Comparison of ENCODE assay signal across 8 cellular contexts in genomic region chr2:112483047-112483473, GRCh38. TPM values are rescaled to one million over a fixed set of nuclear protein-coding genes. Genes with fewer than 3 reads are reported as not detected.
A peak's percentile ranks its signal among the peaks of the same experiment; 100 is the strongest.
DNase-seq lines count a peak whose midpoint lies in the region; ATAC-seq and TF ChIP-seq lines count a peak whose summit lies in the region.

No MANE protein-coding gene starts in this region.

- 12 to 14% (median 12%) methylated on average over 10 of the region's 10 CpGs for WGBS in psoas muscle, 3 donors

- TF ChIP-seq CTCF in right atrium auricular region (IDR thresholded peaks at IDR 0.05), result no peak
- no peak for TF ChIP-seq CTCF in psoas muscle (IDR thresholded peaks at IDR 0.05)

- H3K27me3 Mint-ChIP-seq in activated naive CD4-positive, alpha-beta T cell treated with anti-CD3 and anti-CD28 coated beads, Interleukin-2, amount 50 U/mL, for 24 hours, result no peaks in the 10 kb centered on the region

- no peaks in the 10 kb centered on the region for H3K9me3 ChIP-seq in right atrium auricular region
- H3K9me3 ChIP-seq in psoas muscle, result no peaks in the 10 kb centered on the region

- no peak for ATAC-seq in psoas muscle
- ATAC-seq in HG02678 (IDR thresholded peaks at IDR 0.05; ENCODE audit: unreplicated experiment), result no peak
- ATAC-seq in GM19467 (IDR thresholded peaks at IDR 0.05; ENCODE audit: unreplicated experiment), result no peak

- H3K36me3 Mint-ChIP-seq in activated naive CD4-positive, alpha-beta T cell treated with anti-CD3 and anti-CD28 coated beads, Interleukin-2, amount 50 U/mL, for 24 hours, result no peaks in the 10 kb centered on the region

- H3K27me3 ChIP-seq in right atrium auricular region (no peaks in the 10 kb centered on the region), psoas muscle (ENCODE audit: insufficient read depth in 3 of 3, low read length in 2 of 3) (no peaks in the 10 kb centered on the region)

- H3K27ac ChIP-seq in right atrium auricular region (peak overlapping the region; percentile 88 to 92), psoas muscle (peak overlapping the region; percentile 85)

- H3K27ac Mint-ChIP-seq in activated naive CD4-positive, alpha-beta T cell treated with anti-CD3 and anti-CD28 coated beads, Interleukin-2, amount 50 U/mL, for 24 hours, result peak overlapping the region; percentile 42

- peak; percentile 9 for DNase-seq in stimulated activated CD4-positive, alpha-beta T cell treated with anti-CD3 and anti-CD28 coated beads, Interleukin-1b, Interleukin-23, amount 100 ng/mL, for 48 hours
- no peak for DNase-seq in stimulated activated CD4-positive, alpha-beta T cell treated with anti-CD3 and anti-CD28 coated beads, Interleukin-4, amount 100 ng/mL, for 1 hour
- peak; percentile 17 for DNase-seq in NCI-H2196 (lab: John Stamatoyannopoulos, UW; ENCODE audit: unreplicated experiment)
- DNase-seq in right atrium auricular region (ENCODE audit: low spot score), result no peak
- DNase-seq in psoas muscle, result no peak

- H3K4me3 ChIP-seq in right atrium auricular region (peak overlapping the region; percentile 80 to 85), psoas muscle (peak overlapping the region; percentile 89)

- peak overlapping the region; percentile 95 for H3K4me3 Mint-ChIP-seq in activated naive CD4-positive, alpha-beta T cell treated with anti-CD3 and anti-CD28 coated beads, Interleukin-2, amount 50 U/mL, for 24 hours

- no peaks in the 10 kb centered on the region for H3K9me3 Mint-ChIP-seq in activated naive CD4-positive, alpha-beta T cell treated with anti-CD3 and anti-CD28 coated beads, Interleukin-2, amount 50 U/mL, for 24 hours

- intact Hi-C loops in psoas muscle (cut with DNase I), result loop anchor here (5.0 to 10.0 kb wide), 3 partner anchors 59 to 99 kb away; partner anchors contain the start of genes POLR1B (in 2 of the 2) and CHCHD5 (in 1 of the 2)

- no peaks in the 10 kb centered on the region for H3K36me3 ChIP-seq in right atrium auricular region
- H3K36me3 ChIP-seq in psoas muscle (ENCODE audit: insufficient read depth in 1 of 2, low read depth in 1 of 2), result no peaks in the 10 kb centered on the region

- H3K4me1 ChIP-seq in right atrium auricular region, result peaks cover 0 to 32% of the 10 kb centered on the region in 2 donors
- peaks cover 16% of the 10 kb centered on the region for H3K4me1 ChIP-seq in psoas muscle

- H3K4me1 Mint-ChIP-seq in activated naive CD4-positive, alpha-beta T cell treated with anti-CD3 and anti-CD28 coated beads, Interleukin-2, amount 50 U/mL, for 24 hours, result peaks cover 43% of the 10 kb centered on the region

RNA-seq across cellular contexts. Expression of gene TTL, which starts 1.1 kb away (rescaled TPM):
- 10 to 100 TPM; 24.9 to 32.4 TPM for total RNA-seq in right atrium auricular region
- 10 to 100 TPM; 44.1 to 72.0 (median 51.3) TPM for total RNA-seq in psoas muscle
- polyA plus RNA-seq in psoas muscle, result 10 to 100 TPM; 19.0 to 49.8 (median 23.8) TPM

RNA-seq across cellular contexts. Expression of gene RGPD8, which starts 49.6 kb away (rescaled TPM):
- total RNA-seq in right atrium auricular region, result 1 to 10 TPM; 8.3 to 8.7 TPM
- 1 to 10 TPM; 5.8 to 8.1 (median 6.2) TPM for total RNA-seq in psoas muscle
- 1 to 10 TPM in 2 of 3 donors, not detected in 1; 1.2 to 3.5 TPM for polyA plus RNA-seq in psoas muscle

RNA-seq across cellular contexts. Expression of gene POLR1B, which starts 59.2 kb away (rescaled TPM):
- total RNA-seq in right atrium auricular region (1 to 10 TPM; 5.7 to 6.8 TPM), psoas muscle (10 to 100 TPM; 12.2 to 22.8 (median 19.4) TPM)
- polyA plus RNA-seq in psoas muscle, result 10 to 100 TPM in 2 of 3 donors, 1 to 10 TPM in 1; 6.5 to 13.2 (median 12.9) TPM

Comparison
In these comparisons a context has a peak if more than half of its experiments do, and no peak if none do; other contexts are left out.
1. DNase-seq: peak in stimulated activated CD4-positive, alpha-beta T cell treated with anti-CD3 and anti-CD28 coated beads, Interleukin-1b, Interleukin-23, amount 100 ng/mL, for 48 hours (single experiment) and NCI-H2196 (single experiment); none in stimulated activated CD4-positive, alpha-beta T cell treated with anti-CD3 and anti-CD28 coated beads, Interleukin-4, amount 100 ng/mL, for 1 hour (single experiment), right atrium auricular region (single experiment) and psoas muscle (0 of 2).